Comparison of ENCODE assay signal across 1 cellular context in genomic region chr1:109586055-109586454, GRCh38.
A peak's percentile ranks its signal among the peaks of the same experiment; 100 is the strongest.
TF ChIP-seq lines count a peak whose summit lies in the region.

No MANE protein-coding gene starts in this region.

TF ChIP-seq in HepG2, 621 proteins besides CTCF, POLR2A, EP300 and RAD21 (continues in another document):
- peak; percentile 43; the same call in 1 of the 2 replicates for TF ChIP-seq HMG20A (CRISPR knock-in tag; IDR thresholded peaks at IDR 0.05; ENCODE audit: borderline replicate concordance)
- peak; percentile 58 for TF ChIP-seq SAP130 (CRISPR knock-in tag; IDR thresholded peaks at IDR 0.05; ENCODE audit: low read depth)
- TF ChIP-seq POLR2AphosphoS5 (IDR thresholded peaks at IDR 0.05; ENCODE audit: low read depth, low read length): no peak
- TF ChIP-seq JUND (CRISPR knock-in tag; IDR thresholded peaks at IDR 0.05): no peak
- peak; percentile 56; the same call in 1 of the 2 replicates for TF ChIP-seq PITX1 (CRISPR knock-in tag; IDR thresholded peaks at IDR 0.05)
- no peak for TF ChIP-seq ATF3 (CRISPR knock-in tag; IDR thresholded peaks at IDR 0.05)
- TF ChIP-seq SIN3A (IDR thresholded peaks at IDR 0.05; ENCODE audit: borderline replicate concordance, low read depth, low read length): no peak
- TF ChIP-seq ZNF597 (CRISPR knock-in tag; IDR thresholded peaks at IDR 0.05): no peak
- no peak for TF ChIP-seq ZMYM3 (CRISPR knock-in tag; IDR thresholded peaks at IDR 0.05)
- TF ChIP-seq ZNF3 (CRISPR knock-in tag; IDR thresholded peaks at IDR 0.05): no peak
- TF ChIP-seq ZNF83 (CRISPR knock-in tag; IDR thresholded peaks at IDR 0.05; ENCODE audit: borderline replicate concordance): no peak
- TF ChIP-seq SUZ12 (IDR thresholded peaks at IDR 0.05; ENCODE audit: low read depth, low read length): no peak
- TF ChIP-seq PAWR (CRISPR knock-in tag; IDR thresholded peaks at IDR 0.05; ENCODE audit: borderline replicate concordance): no peak
- TF ChIP-seq PAXIP1 (CRISPR knock-in tag; conservative IDR thresholded peaks at IDR 0.05): peak; percentile 90
- TF ChIP-seq SP5 (CRISPR knock-in tag; IDR thresholded peaks at IDR 0.05; ENCODE audit: borderline replicate concordance, low read depth): peak; percentile 28; the same call in 1 of the 2 replicates
- no peak for TF ChIP-seq ZNF138 (CRISPR knock-in tag; IDR thresholded peaks at IDR 0.05; ENCODE audit: low read depth)
- TF ChIP-seq ZFX (CRISPR knock-in tag; IDR thresholded peaks at IDR 0.05; ENCODE audit: low read depth): no peak
- TF ChIP-seq PCBP2 (optimal IDR thresholded peaks at IDR 0.05; ENCODE audit: low read depth, low read length, poor library complexity, severe bottlenecking): no peak
- TF ChIP-seq RFXAP (CRISPR knock-in tag; IDR thresholded peaks at IDR 0.05; ENCODE audit: borderline replicate concordance): no peak
- TF ChIP-seq ZNF724P (CRISPR knock-in tag; IDR thresholded peaks at IDR 0.05; ENCODE audit: borderline replicate concordance): no peak
- no peak for TF ChIP-seq ZFP36L1 (CRISPR knock-in tag; IDR thresholded peaks at IDR 0.05)
- no peak for TF ChIP-seq AGO2 (optimal IDR thresholded peaks at IDR 0.05; ENCODE audit: low read depth, low read length)
- TF ChIP-seq CERS6 (CRISPR knock-in tag; IDR thresholded peaks at IDR 0.05): no peak
- 0 out of 2 replicates have a peak, but pooled peaks have one; percentile 13 for TF ChIP-seq ONECUT2 (CRISPR knock-in tag; IDR thresholded peaks at IDR 0.05)
- no peak for TF ChIP-seq KLF16 (CRISPR knock-in tag; IDR thresholded peaks at IDR 0.05)
- TF ChIP-seq DNMT1 (CRISPR knock-in tag; IDR thresholded peaks at IDR 0.05): no peak
- no peak for TF ChIP-seq AKAP8 (CRISPR knock-in tag; IDR thresholded peaks at IDR 0.05)
- 0 out of 2 replicates have a peak, but pooled peaks have one; percentile 18 for TF ChIP-seq PATZ1 (CRISPR knock-in tag; IDR thresholded peaks at IDR 0.05)
- no peak for TF ChIP-seq FOXK1 (CRISPR knock-in tag; IDR thresholded peaks at IDR 0.05; ENCODE audit: borderline replicate concordance, low read depth)
- no peak for TF ChIP-seq KAT2B (IDR thresholded peaks at IDR 0.05; ENCODE audit: borderline replicate concordance, low read depth, low read length)
- TF ChIP-seq SRY (CRISPR knock-in tag; IDR thresholded peaks at IDR 0.05): no peak
- TF ChIP-seq MXI1 (IDR thresholded peaks at IDR 0.05; ENCODE audit: borderline replicate concordance, low read depth, low read length): no peak
- no peak for TF ChIP-seq ATF7 (IDR thresholded peaks at IDR 0.05)
- TF ChIP-seq ATF7 (CRISPR knock-in tag; IDR thresholded peaks at IDR 0.05): no peak
- no peak for TF ChIP-seq ZNF878 (CRISPR knock-in tag; IDR thresholded peaks at IDR 0.05)
- TF ChIP-seq ZUFSP (CRISPR knock-in tag; IDR thresholded peaks at IDR 0.05; ENCODE audit: borderline replicate concordance): no peak
- TF ChIP-seq ARID5B (CRISPR knock-in tag; IDR thresholded peaks at IDR 0.05): peak; percentile 79
- no peak for TF ChIP-seq TP53 (CRISPR knock-in tag; conservative IDR thresholded peaks at IDR 0.05)
- no peak for TF ChIP-seq LRRFIP1 (CRISPR knock-in tag; conservative IDR thresholded peaks at IDR 0.05)
- TF ChIP-seq DPF2 (CRISPR knock-in tag; IDR thresholded peaks at IDR 0.05; ENCODE audit: borderline replicate concordance, low read depth): peak; percentile 84; the same call in 1 of the 2 replicates
- no peak for TF ChIP-seq CC2D1A (CRISPR knock-in tag; IDR thresholded peaks at IDR 0.05)
- no peak for TF ChIP-seq REXO4 (CRISPR knock-in tag; IDR thresholded peaks at IDR 0.05; ENCODE audit: borderline replicate concordance)
- no peak for TF ChIP-seq SP2 (CRISPR knock-in tag; IDR thresholded peaks at IDR 0.05)
- TF ChIP-seq ZBTB44 (CRISPR knock-in tag; IDR thresholded peaks at IDR 0.05): no peak
- TF ChIP-seq ZBTB8A (CRISPR knock-in tag; IDR thresholded peaks at IDR 0.05; ENCODE audit: borderline replicate concordance, low read depth): no peak
- peak; percentile 50; the same call in 1 of the 2 replicates for TF ChIP-seq ELF3 (CRISPR knock-in tag; IDR thresholded peaks at IDR 0.05)
- no peak for TF ChIP-seq FOXP1 (IDR thresholded peaks at IDR 0.05)
- TF ChIP-seq FOXP1 (CRISPR knock-in tag; IDR thresholded peaks at IDR 0.05): peak; percentile 21; the same call in 1 of the 2 replicates
- TF ChIP-seq ZNF430 (CRISPR knock-in tag; IDR thresholded peaks at IDR 0.05): no peak
